8 cellular contexts compared by ENCODE assay signal in genomic region chr5:40681351-40682311, GRCh38. TPM values are rescaled to one million over a fixed set of nuclear protein-coding genes. Genes with fewer than 3 reads are reported as not detected.
DNase-seq lines count a peak whose midpoint lies in the region; ATAC-seq and TF ChIP-seq lines count a peak whose summit lies in the region.

No MANE protein-coding gene starts in this region.

- H3K27me3 ChIP-seq in naive thymus-derived CD4-positive, alpha-beta T cell (ENCODE audit: control insufficient read depth in 2 of 2, insufficient read depth in 2 of 2, low read length in 2 of 2) = no peaks in the 10 kb centered on the region
- no peaks in the 10 kb centered on the region for H3K27me3 ChIP-seq in vagina

- H3K9me3 ChIP-seq in naive thymus-derived CD4-positive, alpha-beta T cell (ENCODE audit: control insufficient read depth in 2 of 3, low read length in 3 of 3) = no peaks in the 10 kb centered on the region
- H3K9me3 ChIP-seq in vagina = no peaks in the 10 kb centered on the region

- POLR2A ChIA-PET in naive thymus-derived CD4-positive, alpha-beta T cell (lab: Charles Lee) = interaction anchor here (0.7 to 4.4 kb wide), 12 partner anchors 10 to 1222 kb away, joined by 3 to 79 read pairs (median 4); partner anchors contain the start of gene RIMOC1

- intact Hi-C loops in naive thymus-derived CD4-positive, alpha-beta T cell (cut with micrococcal nuclease) = loop anchor here (1.0 to 10.0 kb wide), 6 partner anchors 103 to 1609 kb away; partner anchors contain the start of genes OXCT1 (in 1 of the 2) and RICTOR (in 1 of the 2)
- intact Hi-C loops in vagina (cut with DNase I) = loop anchor here (10.0 kb wide), 2 partner anchors 967 to 1097 kb away; no protein-coding TSS in a partner anchor

- peaks cover 36 to 63% (median 52%) of the 10 kb centered on the region in 7 donors for H3K4me1 Mint-ChIP-seq in naive thymus-derived CD4-positive, alpha-beta T cell

- H3K4me3 ChIP-seq in epithelial cell of proximal tubule (ENCODE audit: low read depth, low read length) = peak overlapping the region; percentile 73
- peak overlapping the region; percentile 77 for H3K4me3 ChIP-seq in naive thymus-derived CD4-positive, alpha-beta T cell (ENCODE audit: low read length)
- peak overlapping the region; percentile 69 to 81 for H3K4me3 ChIP-seq in vagina

- peaks cover 14 to 58% (median 16%) of the 10 kb centered on the region in 5 donors for H3K36me3 Mint-ChIP-seq in naive thymus-derived CD4-positive, alpha-beta T cell

- H3K4me1 ChIP-seq in naive thymus-derived CD4-positive, alpha-beta T cell (ENCODE audit: control insufficient read depth in 2 of 2, insufficient read depth in 2 of 2, low read length in 2 of 2) = peaks cover 11 to 20% of the 10 kb centered on the region in 2 donors
- peaks cover 38% of the 10 kb centered on the region for H3K4me1 ChIP-seq in vagina

- peak overlapping the region; percentile 93 to 100 (median 98) for H3K4me3 Mint-ChIP-seq in naive thymus-derived CD4-positive, alpha-beta T cell

- ATAC-seq in HG03066 (IDR thresholded peaks at IDR 0.05; ENCODE audit: low read depth, unreplicated experiment) = peak; percentile 23
- ATAC-seq in naive thymus-derived CD4-positive, alpha-beta T cell = peak; percentile 1
- no peak for ATAC-seq in HG03097 (IDR thresholded peaks at IDR 0.05; ENCODE audit: low FRiP score, unreplicated experiment)

- no peak for TF ChIP-seq POLR2A in vagina (IDR thresholded peaks at IDR 0.05)

- no peaks in the 10 kb centered on the region for H3K27me3 Mint-ChIP-seq in naive thymus-derived CD4-positive, alpha-beta T cell

- CTCF ChIA-PET in naive thymus-derived CD4-positive, alpha-beta T cell (lab: Charles Lee) = interaction anchor here (0.8 to 2.0 kb wide), 7 partner anchors 24 to 313 kb away, joined by 3 to 7 read pairs (median 4); no protein-coding TSS in a partner anchor

- peak overlapping the region; percentile 90 to 98 (median 96) for H3K27ac Mint-ChIP-seq in naive thymus-derived CD4-positive, alpha-beta T cell

- DNase-seq in Daoy (ENCODE audit: low read depth) (peak; percentile 46), epithelial cell of proximal tubule (ENCODE audit: low read depth) (no peak), vagina (ENCODE audit: extremely low spot score in 2 of 2) (no peak), NCI-H524 (lab: John Stamatoyannopoulos, UW) (no peak)
- peak; percentile 20 to 29 for DNase-seq in activated CD4-positive, alpha-beta T cell treated with anti-CD3 and anti-CD28 coated beads, Interleukin-2, amount 50 U/mL, for 4 hours
- peak; percentile 29 to 58 (median 52) for DNase-seq in naive thymus-derived CD4-positive, alpha-beta T cell

- H3K36me3 ChIP-seq in naive thymus-derived CD4-positive, alpha-beta T cell (ENCODE audit: control insufficient read depth in 2 of 3, insufficient read depth in 3 of 3, low read length in 3 of 3) = peaks cover 0 to 23% (median 0%) of the 10 kb centered on the region in 3 experiments
- H3K36me3 ChIP-seq in vagina = no peaks in the 10 kb centered on the region

- H3K27ac ChIP-seq in naive thymus-derived CD4-positive, alpha-beta T cell (ENCODE audit: low read depth, low read length) = peak overlapping the region; percentile 99
- H3K27ac ChIP-seq in vagina = peak overlapping the region; percentile 84

- no peak for TF ChIP-seq CTCF in epithelial cell of proximal tubule (conservative IDR thresholded peaks at IDR 0.05; ENCODE audit: low read depth, low read length)
- no peak for TF ChIP-seq CTCF in vagina (IDR thresholded peaks at IDR 0.05)

- H3K9me3 Mint-ChIP-seq in naive thymus-derived CD4-positive, alpha-beta T cell = peaks cover 0 to 4% (median 0%) of the 10 kb centered on the region in 11 donors

RNA-seq across cellular contexts. Expression of gene PTGER4, which starts 1.9 kb away (rescaled TPM):
- total RNA-seq in Daoy (2014; rRNA removed; shearing (Covaris generic)) = 4.5 and 6.9 TPM in 2 replicates
- total RNA-seq in epithelial cell of proximal tubule = 10.3 and 36.8 TPM in 2 replicates
- total RNA-seq in naive thymus-derived CD4-positive, alpha-beta T cell = 100 to 1,000 TPM in 2 of 5 experiments, 10 to 100 TPM in 3; 39.6 to 422 (median 76.3) TPM
- polyA plus RNA-seq in naive thymus-derived CD4-positive, alpha-beta T cell = 10 to 100 TPM; 38.5 to 56.0 TPM
- total RNA-seq in vagina = 19.4 TPM

Comparison
In these comparisons a context has a peak if more than half of its experiments do, and no peak if none do; other contexts are left out.
1. DNase-seq: peak in Daoy (single experiment), activated CD4-positive, alpha-beta T cell treated with anti-CD3 and anti-CD28 coated beads, Interleukin-2, amount 50 U/mL, for 4 hours (2 of 2) and naive thymus-derived CD4-positive, alpha-beta T cell (9 of 9); none in epithelial cell of proximal tubule (single experiment), vagina (0 of 2) and NCI-H524 (0 of 2).
2. Peak in every context shown above with its lines, with median percentiles within 50 percentile points of each other: H3K4me3 ChIP-seq.